In genomic region chr19:1848399-1849131, GRCh38 we compare ENCODE assay signal across 8 cellular contexts. TPM values are rescaled to one million over a fixed set of nuclear protein-coding genes. Genes with fewer than 3 reads are reported as not detected.
A peak's percentile ranks its signal among the peaks of the same experiment; 100 is the strongest.
DNase-seq lines count a peak whose midpoint lies in the region; ATAC-seq, FAIRE-seq and TF ChIP-seq lines count a peak whose summit lies in the region.

Gene REXO1, minus strand, starts transcription at chr19:1848483. Its CDS starts 125 bp downstream, at chr19:1848358.

- H3K27me3 Mint-ChIP-seq in T-cell (no peaks in the 10 kb centered on the region), progenitor cell of endocrine pancreas (no peaks in the 10 kb centered on the region)

- H3K4me1 Mint-ChIP-seq in T-cell (peaks cover 48 to 74% (median 68%) of the 10 kb centered on the region in 3 donors), progenitor cell of endocrine pancreas (ENCODE audit: low read depth) (peaks cover 12% of the 10 kb centered on the region)

- H3K9me3 Mint-ChIP-seq in T-cell (no peaks in the 10 kb centered on the region), progenitor cell of endocrine pancreas (ENCODE audit: low read depth) (no peaks in the 10 kb centered on the region)

- TF ChIP-seq CTCF in progenitor cell of endocrine pancreas (IDR thresholded peaks at IDR 0.05; ENCODE audit: unreplicated experiment), result peak; percentile 93

- FAIRE-seq in GM12891 (lab: Jason Lieb, UNC), result peak; percentile 94

- DNase-seq in GM12891 (ENCODE audit: insufficient read length, low spot score) (peak; percentile 93), NCI-H1436 treated with DMSO at 0.1 percent for 48 hours (lab: John Stamatoyannopoulos, UW) (peak; percentile 82), T-cell (peak; percentile 92 to 99 (median 97)), left cardiac atrium (peak; percentile 94), progenitor cell of endocrine pancreas (ENCODE audit: low spot score, unreplicated experiment) (peak; percentile 97), ureter (ENCODE audit: low spot score) (peak; percentile 97)

- H3K36me3 Mint-ChIP-seq in T-cell (no peaks in the 10 kb centered on the region), progenitor cell of endocrine pancreas (ENCODE audit: insufficient read depth) (peaks cover 1% of the 10 kb centered on the region)

- H3K4me3 Mint-ChIP-seq in T-cell, result peak within 1 kb of the TSS; percentile 84 to 90 (median 84)
- H3K4me3 Mint-ChIP-seq in progenitor cell of endocrine pancreas (ENCODE audit: low read depth), result peak within 1 kb of the TSS; percentile 91

- peak; percentile 80 for TF ChIP-seq POLR2A in GM12891 (IDR thresholded peaks at IDR 0.05; ENCODE audit: low read depth, low read length)

- POLR2A ChIA-PET in T-cell (lab: Charles Lee), result no interaction called here

- WGBS in adipose tissue, 3 donors, result 2 to 3% (median 2%) methylated on average over 55 to 60 of the region's 60 CpGs

- ATAC-seq in HG02840 (IDR thresholded peaks at IDR 0.05; ENCODE audit: low FRiP score, unreplicated experiment) (peak; percentile 74), T-cell (replicated peaks in 1 of 4) (peak; percentile 73 to 87 (median 81)), left cardiac atrium (peak; percentile 81 to 91)

- H3K27ac Mint-ChIP-seq in T-cell, result peak within 1 kb of the TSS; percentile 89 to 92
- peak within 1 kb of the TSS; percentile 98 for H3K27ac Mint-ChIP-seq in progenitor cell of endocrine pancreas

- peak within 1 kb of the TSS; percentile 98 for H3K27ac ChIP-seq in adipose tissue (ENCODE audit: low read depth, low read length)

- intact Hi-C loops in left cardiac atrium (cut with DNase I), result no loop called here

- CTCF ChIA-PET in T-cell (lab: Charles Lee), result no interaction called here

TF ChIP-seq in GM12891, 5 proteins besides CTCF, POLR2A, EP300 and RAD21:
- TF ChIP-seq TAF1 (IDR thresholded peaks at IDR 0.05; ENCODE audit: low read depth, low read length), result peak; percentile 96
- TF ChIP-seq POU2F2 (IDR thresholded peaks at IDR 0.05; ENCODE audit: low read depth, low read length), result peak; percentile 98; the same call in 1 of the 2 replicates
- TF ChIP-seq PAX5 (IDR thresholded peaks at IDR 0.05; ENCODE audit: insufficient read depth, low read length, severe bottlenecking), result no peak
- TF ChIP-seq SPI1 (IDR thresholded peaks at IDR 0.05; ENCODE audit: low read depth, low read length), result no peak
- peak; percentile 86 for TF ChIP-seq POLR2AphosphoS5 (IDR thresholded peaks at IDR 0.05; ENCODE audit: low read depth, low read length)

RNA-seq across cellular contexts. Expression of gene REXO1, which starts in this region (rescaled TPM):
- polyA plus RNA-seq in GM12891 (2012; ENCODE audit: low read depth, missing spikeins), result 19.7 TPM
- total RNA-seq in T-cell, result 10 to 100 TPM; 68.4 to 97.5 (median 78.7) TPM
- 10 to 100 TPM; 11.0 to 29.2 (median 23.5) TPM for polyA plus RNA-seq in adipose tissue
- 10 to 100 TPM; 14.8 to 22.3 TPM for total RNA-seq in left cardiac atrium
- total RNA-seq in progenitor cell of endocrine pancreas, result 42.8 and 44.6 TPM in 2 replicates
- 39.3 TPM for total RNA-seq in ureter

Comparison
In these comparisons a context has a peak if more than half of its experiments do, and no peak if none do; other contexts are left out.
1. Peak in every context shown above with its lines: DNase-seq, ATAC-seq and H3K27ac ChIP-seq.